11 cellular contexts compared by ENCODE assay signal in genomic region chr11:68954970-68955958, GRCh38. TPM values are rescaled to one million over a fixed set of nuclear protein-coding genes. Genes with fewer than 3 reads are reported as not detected.
DNase-seq lines count a peak whose midpoint lies in the region; ATAC-seq, FAIRE-seq and TF ChIP-seq lines count a peak whose summit lies in the region.
"Had no signal": no experiment of that assay in that cellular context is flagged by ENCODE, and none has a peak within 500 bp of the region (broad histone marks: within the 10 kb centered on the region; RNA-seq: fewer than 3 reads in every experiment).

No MANE protein-coding gene starts in this region.

- H3K27ac ChIP-seq in lower lobe of right lung: no peak overlapping the region
- H3K27ac ChIP-seq in tibial artery: no peak overlapping the region
- H3K27ac ChIP-seq in kidney (ENCODE audit: low read depth in 2 of 2, low read length in 2 of 2): no peak overlapping the region
- H3K27ac ChIP-seq: 22Rv1 had no signal

- ATAC-seq in lower lobe of right lung: peak; percentile 58 to 72
- ATAC-seq in GM21381 (IDR thresholded peaks at IDR 0.05; ENCODE audit: unreplicated experiment): no peak

- H3K27me3 ChIP-seq in lower lobe of right lung (ENCODE audit: low read depth) (no peaks in the 10 kb centered on the region), tibial artery (no peaks in the 10 kb centered on the region)

- DNase-seq in DMS153 (lab: John Stamatoyannopoulos, UW) (peak; percentile 7), DMS153 treated with DMSO at 0.1 percent for 48 hours (lab: John Stamatoyannopoulos, UW; ENCODE audit: unreplicated experiment) (no peak), cardiac fibroblast (ENCODE audit: low read depth in 2 of 2) (peak; percentile 57 to 58), lower lobe of right lung (peak; percentile 65), tibial artery (peak; percentile 46 to 62), kidney (no peak), NCI-H446 treated with DMSO at 0.1 percent for 48 hours (lab: John Stamatoyannopoulos, UW) (no peak)
- DNase-seq: NCI-H1092 treated with DMSO at 0.1 percent for 48 hours had no signal

- no peak for FAIRE-seq in kidney (lab: Jason Lieb, UNC)

- intact Hi-C loops in lower lobe of right lung (cut with DNase I) (no loop called here), tibial artery (cut with DNase I; ENCODE audit: low total_unique reads) (no loop called here), kidney (cut with DNase I) (no loop called here)

- H3K36me3 ChIP-seq in lower lobe of right lung (no peaks in the 10 kb centered on the region), tibial artery (no peaks in the 10 kb centered on the region), kidney (ENCODE audit: control insufficient read depth in 1 of 2, insufficient read depth in 2 of 2, low read length in 2 of 2) (no peaks in the 10 kb centered on the region)

- H3K9ac ChIP-seq in kidney (ENCODE audit: low read length in 2 of 2): no peak overlapping the region

- H3K9me3 ChIP-seq in lower lobe of right lung (no peaks in the 10 kb centered on the region), tibial artery (no peaks in the 10 kb centered on the region), kidney (ENCODE audit: control insufficient read depth in 1 of 2, low read length in 2 of 2) (no peaks in the 10 kb centered on the region)

- no peak overlapping the region for H3K4me3 ChIP-seq in cardiac fibroblast (replicated peaks in 1 of 2; ENCODE audit: low read depth in 2 of 2, low read length in 2 of 2)
- peak overlapping the region; percentile 1 for H3K4me3 ChIP-seq in lower lobe of right lung
- H3K4me3 ChIP-seq in tibial artery: no peak overlapping the region
- peak overlapping the region in 1 of 2 donors; percentile 25 for H3K4me3 ChIP-seq in kidney (ENCODE audit: low read length in 2 of 2)

- no peak for TF ChIP-seq CTCF in cardiac fibroblast (IDR thresholded peaks at IDR 0.05; ENCODE audit: low read depth, low read length)
- TF ChIP-seq CTCF in lower lobe of right lung (IDR thresholded peaks at IDR 0.05): no peak
- no peak for TF ChIP-seq CTCF in tibial artery (IDR thresholded peaks at IDR 0.05)
- no peak for TF ChIP-seq CTCF in kidney (IDR thresholded peaks at IDR 0.05; ENCODE audit: borderline replicate concordance, extremely low read depth, insufficient read depth)

- H3K4me1 ChIP-seq in lower lobe of right lung (peaks cover 9% of the 10 kb centered on the region), tibial artery (peaks cover 0 to 8% (median 2%) of the 10 kb centered on the region in 4 donors), kidney (ENCODE audit: control insufficient read depth in 1 of 2, insufficient read depth in 1 of 2, low read depth in 1 of 2, low read length in 2 of 2) (no peaks in the 10 kb centered on the region)

RNA-seq across cellular contexts. Expression of gene MRGPRD, which starts 25.5 kb away (rescaled TPM):
- total RNA-seq in lower lobe of right lung (not detected), kidney (not detected)
- not detected for polyA plus RNA-seq in kidney (ENCODE audit: insufficient read depth, low read depth, low replicate concordance)
- total RNA-seq: T-helper 2 cell treated with Interferon-gamma antibody and Interleukin-4, amounts not matched to agents 100 ng/mL and 5 ng/mL, for 36 hours had no signal

RNA-seq across cellular contexts. Expression of gene IGHMBP2, which starts 51.6 kb away (rescaled TPM):
- total RNA-seq in lower lobe of right lung (18.8 TPM), kidney (19.6 TPM)
- polyA plus RNA-seq in kidney (ENCODE audit: insufficient read depth, low read depth, low replicate concordance): 8.8 TPM

RNA-seq across cellular contexts. Expression of gene MRPL21, which starts 51.6 kb away (rescaled TPM):
- total RNA-seq in lower lobe of right lung: 32.9 TPM
- total RNA-seq in kidney: 45.0 TPM
- 147 TPM for polyA plus RNA-seq in kidney (ENCODE audit: insufficient read depth, low read depth, low replicate concordance)

RNA-seq across cellular contexts. Expression of gene MRGPRF, which starts 57.8 kb away (rescaled TPM):
- total RNA-seq in lower lobe of right lung: 11.5 TPM
- 9.3 TPM for total RNA-seq in kidney
- 19.0 TPM for polyA plus RNA-seq in kidney (ENCODE audit: insufficient read depth, low read depth, low replicate concordance)
- total RNA-seq: T-helper 2 cell treated with Interferon-gamma antibody and Interleukin-4, amounts not matched to agents 100 ng/mL and 5 ng/mL, for 36 hours had no signal

Comparison
In these comparisons a context has a peak if more than half of its experiments do, and no peak if none do; other contexts are left out.
1. DNase-seq: peak in DMS153 (single experiment), cardiac fibroblast (2 of 2), lower lobe of right lung (single experiment) and tibial artery (2 of 2); none in DMS153 treated with DMSO at 0.1 percent for 48 hours (single experiment), kidney (single experiment) and NCI-H446 treated with DMSO at 0.1 percent for 48 hours (single experiment).